ENCODE assay signal across 10 cellular contexts in genomic region chrX:74225111-74225510, GRCh38.
"Had no signal": no experiment of that assay in that cellular context is flagged by ENCODE, and none has a peak within 500 bp of the region (broad histone marks: within the 10 kb centered on the region; RNA-seq: fewer than 3 reads in every experiment).

No MANE protein-coding gene starts in this region.

- ATAC-seq: HCT116, K562 had no signal

- FAIRE-seq: K562 had no signal

- DNase-seq: GM23248, GOT3, H7, HFFc6, IMR-90, KG1 had no signal

- H3K4me3 ChIP-seq: GM23248, HAP-1, K562 had no signal

- H2AFZ ChIP-seq: GM23248 had no signal

- H3K27ac ChIP-seq: GM23248, HL-60 had no signal

- H3K9ac ChIP-seq: GM23248 had no signal

- H3K9me3 ChIP-seq: HAP-1 had no signal
